Comparison of ENCODE assay signal across 8 cellular contexts in genomic region chr5:57172466-57172961, GRCh38.
DNase-seq lines count a peak whose midpoint lies in the region; ATAC-seq and TF ChIP-seq lines count a peak whose summit lies in the region.

No MANE protein-coding gene starts in this region.

- H3K4me1 ChIP-seq in iPS-18a (ENCODE audit: control insufficient read depth, low read depth, low read length) = peaks cover 20% of the 10 kb centered on the region

- DNase-seq in DMS 273 (lab: John Stamatoyannopoulos, UW; ENCODE audit: unreplicated experiment) (peak; percentile 41), DMS 273 treated with DMSO at 0.1 percent for 48 hours (lab: John Stamatoyannopoulos, UW) (no peak), NB4 (ENCODE audit: low read depth) (peak; percentile 62)
- DNase-seq in activated naive CD8-positive, alpha-beta T cell treated with anti-CD3 and anti-CD28 coated beads, Interleukin-2, amount 50 U/mL, for 24 hours = peak; percentile 28
- DNase-seq in stimulated activated effector memory CD8-positive, alpha-beta T cell treated with anti-CD3 and anti-CD28 coated beads, Interleukin-12 subunit alpha, Interleukin-12 subunit beta, amount 100 ng/mL, for 72 hours (ENCODE audit: low spot score in 2 of 2) = no peak

- peak overlapping the region; percentile 92 for H3K4me3 Mint-ChIP-seq in activated naive CD8-positive, alpha-beta T cell treated with anti-CD3 and anti-CD28 coated beads, Interleukin-2, amount 50 U/mL, for 24 hours
- peak overlapping the region; percentile 94 for H3K4me3 Mint-ChIP-seq in stimulated activated effector memory CD8-positive, alpha-beta T cell treated with anti-CD3 and anti-CD28 coated beads, Interleukin-12 subunit alpha, Interleukin-12 subunit beta, amount 100 ng/mL, for 72 hours

- H3K9me3 Mint-ChIP-seq in activated naive CD8-positive, alpha-beta T cell treated with anti-CD3 and anti-CD28 coated beads, Interleukin-2, amount 50 U/mL, for 24 hours = no peaks in the 10 kb centered on the region
- no peaks in the 10 kb centered on the region for H3K9me3 Mint-ChIP-seq in stimulated activated effector memory CD8-positive, alpha-beta T cell treated with anti-CD3 and anti-CD28 coated beads, Interleukin-12 subunit alpha, Interleukin-12 subunit beta, amount 100 ng/mL, for 72 hours

- H3K27ac Mint-ChIP-seq in activated naive CD8-positive, alpha-beta T cell treated with anti-CD3 and anti-CD28 coated beads, Interleukin-2, amount 50 U/mL, for 24 hours = peak overlapping the region; percentile 98
- H3K27ac Mint-ChIP-seq in stimulated activated effector memory CD8-positive, alpha-beta T cell treated with anti-CD3 and anti-CD28 coated beads, Interleukin-12 subunit alpha, Interleukin-12 subunit beta, amount 100 ng/mL, for 72 hours = peak overlapping the region; percentile 99

- H3K27me3 Mint-ChIP-seq in activated naive CD8-positive, alpha-beta T cell treated with anti-CD3 and anti-CD28 coated beads, Interleukin-2, amount 50 U/mL, for 24 hours = no peaks in the 10 kb centered on the region

- no peak for TF ChIP-seq CTCF in NB4 (IDR thresholded peaks at IDR 0.05; ENCODE audit: low read depth, low read length)

- H3K4me3 ChIP-seq in NB4 (ENCODE audit: low read depth, low read length) (peak overlapping the region; percentile 74), iPS-18a (ENCODE audit: low read length) (peak overlapping the region; percentile 98)

- H3K9me3 ChIP-seq in iPS-18a (ENCODE audit: control insufficient read depth, low read depth, low read length) = no peaks in the 10 kb centered on the region

- H3K36me3 ChIP-seq in iPS-18a (ENCODE audit: control insufficient read depth, low read depth, low read length) = peaks cover 15% of the 10 kb centered on the region

- peak overlapping the region; percentile 99 for H3K9ac ChIP-seq in iPS-18a (ENCODE audit: low read length)

- no peaks in the 10 kb centered on the region for H3K27me3 ChIP-seq in iPS-18a (ENCODE audit: control insufficient read depth, insufficient read depth, low read length)

- H3K4me1 Mint-ChIP-seq in activated naive CD8-positive, alpha-beta T cell treated with anti-CD3 and anti-CD28 coated beads, Interleukin-2, amount 50 U/mL, for 24 hours = peaks cover 25% of the 10 kb centered on the region
- peaks cover 28% of the 10 kb centered on the region for H3K4me1 Mint-ChIP-seq in stimulated activated effector memory CD8-positive, alpha-beta T cell treated with anti-CD3 and anti-CD28 coated beads, Interleukin-12 subunit alpha, Interleukin-12 subunit beta, amount 100 ng/mL, for 72 hours

- no peak for ATAC-seq in activated naive CD8-positive, alpha-beta T cell treated with anti-CD3 and anti-CD28 coated beads, Interleukin-2, amount 50 U/mL, for 24 hours
- no peak for ATAC-seq in stimulated activated effector memory CD8-positive, alpha-beta T cell treated with anti-CD3 and anti-CD28 coated beads, Interleukin-12 subunit alpha, Interleukin-12 subunit beta, amount 100 ng/mL, for 72 hours
- ATAC-seq in HG03571 (IDR thresholded peaks at IDR 0.05; ENCODE audit: unreplicated experiment) (no peak), GM21717 (IDR thresholded peaks at IDR 0.05; ENCODE audit: unreplicated experiment) (no peak)

- peaks cover 18% of the 10 kb centered on the region for H3K36me3 Mint-ChIP-seq in activated naive CD8-positive, alpha-beta T cell treated with anti-CD3 and anti-CD28 coated beads, Interleukin-2, amount 50 U/mL, for 24 hours (ENCODE audit: low read depth)
- H3K36me3 Mint-ChIP-seq in stimulated activated effector memory CD8-positive, alpha-beta T cell treated with anti-CD3 and anti-CD28 coated beads, Interleukin-12 subunit alpha, Interleukin-12 subunit beta, amount 100 ng/mL, for 72 hours = peaks cover 33% of the 10 kb centered on the region

- TF ChIP-seq POLR2A in NB4 (IDR thresholded peaks at IDR 0.05; ENCODE audit: extremely low read depth, insufficient read length) = no peak

- peak overlapping the region; percentile 56 for H3K27ac ChIP-seq in iPS-18a (ENCODE audit: low read length)

Comparison
In these comparisons a context has a peak if more than half of its experiments do, and no peak if none do; other contexts are left out.
1. DNase-seq: peak in DMS 273 (single experiment), NB4 (single experiment) and activated naive CD8-positive, alpha-beta T cell treated with anti-CD3 and anti-CD28 coated beads, Interleukin-2, amount 50 U/mL, for 24 hours (single experiment); none in DMS 273 treated with DMSO at 0.1 percent for 48 hours (single experiment) and stimulated activated effector memory CD8-positive, alpha-beta T cell treated with anti-CD3 and anti-CD28 coated beads, Interleukin-12 subunit alpha, Interleukin-12 subunit beta, amount 100 ng/mL, for 72 hours (0 of 2).